In the genomic region with DNA sequence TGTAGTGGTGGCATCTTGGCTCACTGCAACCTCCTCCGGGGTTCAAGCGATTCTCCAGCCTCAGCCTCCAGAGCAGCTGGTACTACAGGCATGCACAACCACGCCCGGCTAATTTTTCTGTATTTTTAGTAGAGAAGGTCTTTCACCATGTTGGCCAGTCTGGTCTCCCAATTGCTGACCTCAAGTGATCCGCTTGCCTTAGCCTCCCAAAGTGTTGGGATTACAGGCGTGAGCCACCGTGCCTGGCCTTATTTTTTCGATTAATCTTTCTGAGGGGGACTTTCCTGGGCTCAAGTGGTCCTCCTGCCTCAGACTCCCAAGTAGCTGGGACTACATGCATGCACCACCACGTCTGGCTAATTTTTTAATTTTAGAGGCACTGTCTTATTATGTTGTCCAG, we compare ENCODE assay signal across 7 cellular contexts. TPM values are rescaled to one million over a fixed set of nuclear protein-coding genes. Genes with fewer than 3 reads are reported as not detected.
DNase-seq lines count a peak whose midpoint lies in the region; TF ChIP-seq lines count a peak whose summit lies in the region.

No MANE protein-coding gene starts in this region.

- intact Hi-C loops in activated T-helper 1 cell treated with anti-CD3 and anti-CD28 coated beads, Interleukin-12 subunit alpha, Interleukin-12 subunit beta, Interleukin-2, Interleukin-4 antibody, amounts not matched to agents 30 ng/mL and 10 ng/mL and 1 ng/mL, durations not matched to agents 14 hours and 24 hours and 36 hours (cut with micrococcal nuclease): loop anchor here (10.0 kb wide), 2 partner anchors 392 to 828 kb away; partner anchors contain the start of genes NAGA, PHETA2, SMDT1 and ST13
- intact Hi-C loops in stomach (cut with DNase I; ENCODE audit: low total_unique reads) (no loop called here), lower leg skin (cut with DNase I; ENCODE audit: low total_unique reads) (no loop called here)

- TF ChIP-seq CTCF in stomach (IDR thresholded peaks at IDR 0.05) (no peak), lower leg skin (IDR thresholded peaks at IDR 0.05) (no peak)

- H3K9ac ChIP-seq in HUES48 (ENCODE audit: low read depth, low read length) (peak overlapping the region; percentile 63; the same call in 1 of the 2 replicates), iPS-15b (ENCODE audit: low read depth, low read length) (peak overlapping the region; percentile 37)

- DNase-seq in activated T-helper 1 cell treated with anti-CD3 and anti-CD28 coated beads, Interleukin-12 subunit alpha, Interleukin-12 subunit beta, Interleukin-2, Interleukin-4 antibody, amounts not matched to agents 30 ng/mL and 10 ng/mL and 1 ng/mL, durations not matched to agents 14 hours and 24 hours and 36 hours (ENCODE audit: low spot score): no peak
- no peak for DNase-seq in stomach
- no peak for DNase-seq in lower leg skin (ENCODE audit: low spot score in 2 of 2)
- no peak for DNase-seq in NCI-H2196 treated with DMSO at 0.1 percent for 48 hours (lab: John Stamatoyannopoulos, UW; ENCODE audit: unreplicated experiment)
- no peak for DNase-seq in dedifferentiated amniotic fluid mesenchymal stem cell (ENCODE audit: extremely low spot score)

- H3K27me3 ChIP-seq in HUES48 (ENCODE audit: control insufficient read depth, insufficient read depth, low read length) (no peaks in the 10 kb centered on the region), iPS-15b (ENCODE audit: control insufficient read depth, insufficient read depth, low read length) (no peaks in the 10 kb centered on the region), stomach (no peaks in the 10 kb centered on the region)

- H3K9me3 ChIP-seq in HUES48 (ENCODE audit: control insufficient read depth, insufficient read depth, low read length): no peaks in the 10 kb centered on the region
- H3K9me3 ChIP-seq in iPS-15b (ENCODE audit: control insufficient read depth, insufficient read depth, low read length): no peaks in the 10 kb centered on the region
- no peaks in the 10 kb centered on the region for H3K9me3 ChIP-seq in stomach

- 82 to 94% (median 92%) methylated on average over 9 of the region's 9 CpGs for WGBS in stomach, 5 donors
- 90 to 95% methylated on average over 9 of the region's 9 CpGs for WGBS in lower leg skin, 2 donors

- no peaks in the 10 kb centered on the region for H3K9me3 Mint-ChIP-seq in activated T-helper 1 cell treated with anti-CD3 and anti-CD28 coated beads, Interleukin-12 subunit alpha, Interleukin-12 subunit beta, Interleukin-2, Interleukin-4 antibody, amounts not matched to agents 30 ng/mL and 10 ng/mL and 1 ng/mL, durations not matched to agents 14 hours and 24 hours and 36 hours

- H3K27ac ChIP-seq in HUES48 (ENCODE audit: low read depth, low read length) (peak overlapping the region; percentile 93), stomach (peak overlapping the region in 4 of 5 donors; percentile 84 to 91 (median 89))

- H3K27ac Mint-ChIP-seq in activated T-helper 1 cell treated with anti-CD3 and anti-CD28 coated beads, Interleukin-12 subunit alpha, Interleukin-12 subunit beta, Interleukin-2, Interleukin-4 antibody, amounts not matched to agents 30 ng/mL and 10 ng/mL and 1 ng/mL, durations not matched to agents 14 hours and 24 hours and 36 hours: peak overlapping the region; percentile 97

- peaks cover 25% of the 10 kb centered on the region for H3K36me3 Mint-ChIP-seq in activated T-helper 1 cell treated with anti-CD3 and anti-CD28 coated beads, Interleukin-12 subunit alpha, Interleukin-12 subunit beta, Interleukin-2, Interleukin-4 antibody, amounts not matched to agents 30 ng/mL and 10 ng/mL and 1 ng/mL, durations not matched to agents 14 hours and 24 hours and 36 hours (ENCODE audit: low read depth)

- no peaks in the 10 kb centered on the region for H3K27me3 Mint-ChIP-seq in activated T-helper 1 cell treated with anti-CD3 and anti-CD28 coated beads, Interleukin-12 subunit alpha, Interleukin-12 subunit beta, Interleukin-2, Interleukin-4 antibody, amounts not matched to agents 30 ng/mL and 10 ng/mL and 1 ng/mL, durations not matched to agents 14 hours and 24 hours and 36 hours (ENCODE audit: insufficient read depth)

- H3K36me3 ChIP-seq in HUES48 (ENCODE audit: control insufficient read depth, insufficient read depth, low read length) (peaks cover 33% of the 10 kb centered on the region), iPS-15b (ENCODE audit: control insufficient read depth, insufficient read depth, low read length) (peaks cover 7% of the 10 kb centered on the region), stomach (peaks cover 19 to 29% (median 28%) of the 10 kb centered on the region in 4 donors)

- no peak for TF ChIP-seq POLR2A in stomach (IDR thresholded peaks at IDR 0.05)
- TF ChIP-seq POLR2A in lower leg skin (IDR thresholded peaks at IDR 0.05): no peak

- peak overlapping the region; percentile 100 for H3K4me3 Mint-ChIP-seq in activated T-helper 1 cell treated with anti-CD3 and anti-CD28 coated beads, Interleukin-12 subunit alpha, Interleukin-12 subunit beta, Interleukin-2, Interleukin-4 antibody, amounts not matched to agents 30 ng/mL and 10 ng/mL and 1 ng/mL, durations not matched to agents 14 hours and 24 hours and 36 hours

- peak overlapping the region; percentile 93 for H3K4me3 ChIP-seq in HUES48 (ENCODE audit: low read depth, low read length)
- H3K4me3 ChIP-seq in iPS-15b (ENCODE audit: low read depth, low read length): peak overlapping the region; percentile 88
- peak overlapping the region; percentile 57 to 64 (median 60) for H3K4me3 ChIP-seq in stomach
- H3K4me3 ChIP-seq in lower leg skin (ENCODE audit: low read depth, poor library complexity, severe bottlenecking): no peak overlapping the region

- peaks cover 26% of the 10 kb centered on the region for H3K4me1 Mint-ChIP-seq in activated T-helper 1 cell treated with anti-CD3 and anti-CD28 coated beads, Interleukin-12 subunit alpha, Interleukin-12 subunit beta, Interleukin-2, Interleukin-4 antibody, amounts not matched to agents 30 ng/mL and 10 ng/mL and 1 ng/mL, durations not matched to agents 14 hours and 24 hours and 36 hours (ENCODE audit: low read depth)

- H3K4me1 ChIP-seq in HUES48 (ENCODE audit: control insufficient read depth, insufficient read depth, low read length) (no peaks in the 10 kb centered on the region), iPS-15b (ENCODE audit: control insufficient read depth, insufficient read depth, low read length) (peaks cover 6% of the 10 kb centered on the region), stomach (peaks cover 15 to 55% (median 31%) of the 10 kb centered on the region in 4 donors)

- TF ChIP-seq EP300 in stomach (IDR thresholded peaks at IDR 0.05): no peak

RNA-seq across cellular contexts. Expression of gene SNU13, which starts 5.6 kb away (rescaled TPM):
- total RNA-seq in activated T-helper 1 cell treated with anti-CD3 and anti-CD28 coated beads, Interleukin-12 subunit alpha, Interleukin-12 subunit beta, Interleukin-2, Interleukin-4 antibody, amounts not matched to agents 30 ng/mL and 10 ng/mL and 1 ng/mL, durations not matched to agents 14 hours and 24 hours and 36 hours: 337 and 339 TPM in 2 replicates
- total RNA-seq in stomach (100 to 1,000 TPM in 1 of 5 donors, 10 to 100 TPM in 4; 12.2 to 151 (median 60.7) TPM), lower leg skin (100 to 1,000 TPM; 103 to 127 (median 116) TPM)
- polyA plus RNA-seq in stomach: 100 to 1,000 TPM; 131 to 154 (median 152) TPM

RNA-seq across cellular contexts. Expression of gene MEI1, which starts 16.3 kb away (rescaled TPM):
- 22.3 TPM in 2 replicates for total RNA-seq in activated T-helper 1 cell treated with anti-CD3 and anti-CD28 coated beads, Interleukin-12 subunit alpha, Interleukin-12 subunit beta, Interleukin-2, Interleukin-4 antibody, amounts not matched to agents 30 ng/mL and 10 ng/mL and 1 ng/mL, durations not matched to agents 14 hours and 24 hours and 36 hours
- total RNA-seq in stomach (10 to 100 TPM in 1 of 5 donors, 1 to 10 TPM in 2, not detected in 2; 1.7 to 15.2 (median 5.4) TPM), lower leg skin (1 to 10 TPM in 2 of 4 donors, not detected in 2; 1.2 to 2.1 TPM)
- polyA plus RNA-seq in stomach: 1 to 10 TPM; 1.6 to 3.7 (median 3.1) TPM
